In the genomic region with DNA sequence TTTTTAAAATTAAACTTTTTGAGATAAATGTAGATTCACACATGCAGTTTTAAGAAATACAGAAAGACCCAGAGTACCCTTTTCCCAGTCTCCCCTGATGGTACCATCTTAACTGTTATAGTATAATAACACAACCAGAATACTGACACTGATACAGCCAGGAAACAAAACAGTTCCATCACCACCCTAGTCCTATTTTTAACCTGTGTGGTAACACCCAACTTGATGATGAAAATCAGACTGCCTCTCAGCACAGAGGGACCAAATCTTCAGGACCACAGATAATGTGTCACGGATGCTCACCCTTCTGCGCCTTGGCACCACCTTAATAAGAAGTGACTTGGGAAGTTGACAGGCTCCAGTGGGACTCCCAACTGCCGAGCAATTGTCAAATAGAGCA, we compare ENCODE assay signal across 1 cellular context.
TF ChIP-seq lines count a peak whose summit lies in the region.

No MANE protein-coding gene starts in this region.

TF ChIP-seq in GM23338, 12 proteins besides CTCF, POLR2A, EP300 and RAD21 (continued from another document):
- TF ChIP-seq, protein P1, sequence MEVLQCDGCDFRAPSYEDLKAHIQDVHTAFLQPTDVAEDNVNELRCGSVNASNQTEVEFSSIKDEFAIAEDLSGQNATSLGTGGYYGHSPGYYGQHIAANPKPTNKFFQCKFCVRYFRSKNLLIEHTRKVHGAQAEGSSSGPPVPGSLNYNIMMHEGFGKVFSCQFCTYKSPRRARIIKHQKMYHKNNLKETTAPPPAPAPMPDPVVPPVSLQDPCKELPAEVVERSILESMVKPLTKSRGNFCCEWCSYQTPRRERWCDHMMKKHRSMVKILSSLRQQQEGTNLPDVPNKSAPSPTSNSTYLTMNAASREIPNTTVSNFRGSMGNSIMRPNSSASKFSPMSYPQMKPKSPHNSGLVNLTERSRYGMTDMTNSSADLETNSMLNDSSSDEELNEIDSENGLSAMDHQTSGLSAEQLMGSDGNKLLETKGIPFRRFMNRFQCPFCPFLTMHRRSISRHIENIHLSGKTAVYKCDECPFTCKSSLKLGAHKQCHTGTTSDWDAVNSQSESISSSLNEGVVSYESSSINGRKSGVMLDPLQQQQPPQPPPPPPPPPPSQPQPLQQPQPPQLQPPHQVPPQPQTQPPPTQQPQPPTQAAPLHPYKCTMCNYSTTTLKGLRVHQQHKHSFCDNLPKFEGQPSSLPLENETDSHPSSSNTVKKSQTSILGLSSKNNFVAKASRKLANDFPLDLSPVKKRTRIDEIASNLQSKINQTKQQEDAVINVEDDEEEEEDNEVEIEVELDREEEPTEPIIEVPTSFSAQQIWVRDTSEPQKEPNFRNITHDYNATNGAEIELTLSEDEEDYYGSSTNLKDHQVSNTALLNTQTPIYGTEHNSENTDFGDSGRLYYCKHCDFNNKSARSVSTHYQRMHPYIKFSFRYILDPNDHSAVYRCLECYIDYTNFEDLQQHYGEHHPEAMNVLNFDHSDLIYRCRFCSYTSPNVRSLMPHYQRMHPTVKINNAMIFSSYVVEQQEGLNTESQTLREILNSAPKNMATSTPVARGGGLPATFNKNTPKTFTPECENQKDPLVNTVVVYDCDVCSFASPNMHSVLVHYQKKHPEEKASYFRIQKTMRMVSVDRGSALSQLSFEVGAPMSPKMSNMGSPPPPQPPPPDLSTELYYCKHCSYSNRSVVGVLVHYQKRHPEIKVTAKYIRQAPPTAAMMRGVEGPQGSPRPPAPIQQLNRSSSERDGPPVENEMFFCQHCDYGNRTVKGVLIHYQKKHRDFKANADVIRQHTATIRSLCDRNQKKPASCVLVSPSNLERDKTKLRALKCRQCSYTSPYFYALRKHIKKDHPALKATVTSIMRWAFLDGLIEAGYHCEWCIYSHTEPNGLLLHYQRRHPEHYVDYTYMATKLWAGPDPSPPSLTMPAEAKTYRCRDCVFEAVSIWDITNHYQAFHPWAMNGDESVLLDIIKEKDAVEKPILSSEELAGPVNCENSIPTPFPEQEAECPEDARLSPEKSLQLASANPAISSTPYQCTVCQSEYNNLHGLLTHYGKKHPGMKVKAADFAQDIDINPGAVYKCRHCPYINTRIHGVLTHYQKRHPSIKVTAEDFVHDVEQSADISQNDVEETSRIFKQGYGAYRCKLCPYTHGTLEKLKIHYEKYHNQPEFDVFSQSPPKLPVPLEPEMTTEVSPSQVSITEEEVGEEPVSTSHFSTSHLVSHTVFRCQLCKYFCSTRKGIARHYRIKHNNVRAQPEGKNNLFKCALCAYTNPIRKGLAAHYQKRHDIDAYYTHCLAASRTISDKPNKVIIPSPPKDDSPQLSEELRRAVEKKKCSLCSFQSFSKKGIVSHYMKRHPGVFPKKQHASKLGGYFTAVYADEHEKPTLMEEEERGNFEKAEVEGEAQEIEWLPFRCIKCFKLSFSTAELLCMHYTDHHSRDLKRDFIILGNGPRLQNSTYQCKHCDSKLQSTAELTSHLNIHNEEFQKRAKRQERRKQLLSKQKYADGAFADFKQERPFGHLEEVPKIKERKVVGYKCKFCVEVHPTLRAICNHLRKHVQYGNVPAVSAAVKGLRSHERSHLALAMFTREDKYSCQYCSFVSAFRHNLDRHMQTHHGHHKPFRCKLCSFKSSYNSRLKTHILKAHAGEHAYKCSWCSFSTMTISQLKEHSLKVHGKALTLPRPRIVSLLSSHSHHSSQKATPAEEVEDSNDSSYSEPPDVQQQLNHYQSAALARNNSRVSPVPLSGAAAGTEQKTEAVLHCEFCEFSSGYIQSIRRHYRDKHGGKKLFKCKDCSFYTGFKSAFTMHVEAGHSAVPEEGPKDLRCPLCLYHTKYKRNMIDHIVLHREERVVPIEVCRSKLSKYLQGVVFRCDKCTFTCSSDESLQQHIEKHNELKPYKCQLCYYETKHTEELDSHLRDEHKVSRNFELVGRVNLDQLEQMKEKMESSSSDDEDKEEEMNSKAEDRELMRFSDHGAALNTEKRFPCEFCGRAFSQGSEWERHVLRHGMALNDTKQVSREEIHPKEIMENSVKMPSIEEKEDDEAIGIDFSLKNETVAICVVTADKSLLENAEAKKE (CRISPR knock-in tag; IDR thresholded peaks at IDR 0.05) = no peak
- no peak for TF ChIP-seq CREB1 (CRISPR knock-in tag; IDR thresholded peaks at IDR 0.05; ENCODE audit: low read depth)
- TF ChIP-seq, protein P2, sequence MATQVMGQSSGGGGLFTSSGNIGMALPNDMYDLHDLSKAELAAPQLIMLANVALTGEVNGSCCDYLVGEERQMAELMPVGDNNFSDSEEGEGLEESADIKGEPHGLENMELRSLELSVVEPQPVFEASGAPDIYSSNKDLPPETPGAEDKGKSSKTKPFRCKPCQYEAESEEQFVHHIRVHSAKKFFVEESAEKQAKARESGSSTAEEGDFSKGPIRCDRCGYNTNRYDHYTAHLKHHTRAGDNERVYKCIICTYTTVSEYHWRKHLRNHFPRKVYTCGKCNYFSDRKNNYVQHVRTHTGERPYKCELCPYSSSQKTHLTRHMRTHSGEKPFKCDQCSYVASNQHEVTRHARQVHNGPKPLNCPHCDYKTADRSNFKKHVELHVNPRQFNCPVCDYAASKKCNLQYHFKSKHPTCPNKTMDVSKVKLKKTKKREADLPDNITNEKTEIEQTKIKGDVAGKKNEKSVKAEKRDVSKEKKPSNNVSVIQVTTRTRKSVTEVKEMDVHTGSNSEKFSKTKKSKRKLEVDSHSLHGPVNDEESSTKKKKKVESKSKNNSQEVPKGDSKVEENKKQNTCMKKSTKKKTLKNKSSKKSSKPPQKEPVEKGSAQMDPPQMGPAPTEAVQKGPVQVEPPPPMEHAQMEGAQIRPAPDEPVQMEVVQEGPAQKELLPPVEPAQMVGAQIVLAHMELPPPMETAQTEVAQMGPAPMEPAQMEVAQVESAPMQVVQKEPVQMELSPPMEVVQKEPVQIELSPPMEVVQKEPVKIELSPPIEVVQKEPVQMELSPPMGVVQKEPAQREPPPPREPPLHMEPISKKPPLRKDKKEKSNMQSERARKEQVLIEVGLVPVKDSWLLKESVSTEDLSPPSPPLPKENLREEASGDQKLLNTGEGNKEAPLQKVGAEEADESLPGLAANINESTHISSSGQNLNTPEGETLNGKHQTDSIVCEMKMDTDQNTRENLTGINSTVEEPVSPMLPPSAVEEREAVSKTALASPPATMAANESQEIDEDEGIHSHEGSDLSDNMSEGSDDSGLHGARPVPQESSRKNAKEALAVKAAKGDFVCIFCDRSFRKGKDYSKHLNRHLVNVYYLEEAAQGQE (IDR thresholded peaks at IDR 0.05; ENCODE audit: unreplicated experiment) = no peak
- no peak for TF ChIP-seq EZH2 (IDR thresholded peaks at IDR 0.05; ENCODE audit: low read depth, unreplicated experiment)
- TF ChIP-seq ZNF114 (CRISPR knock-in tag; IDR thresholded peaks at IDR 0.05) = no peak
- no peak for TF ChIP-seq EZH2phosphoT487 (IDR thresholded peaks at IDR 0.05; ENCODE audit: unreplicated experiment)
